25 cellular contexts compared by ENCODE assay signal in genomic region chr5:125348936-125349335, GRCh38.
DNase-seq lines count a peak whose midpoint lies in the region; ATAC-seq and TF ChIP-seq lines count a peak whose summit lies in the region.
"Had no signal": no experiment of that assay in that cellular context is flagged by ENCODE, and none has a peak within 500 bp of the region (broad histone marks: within the 10 kb centered on the region; RNA-seq: fewer than 3 reads in every experiment).

No MANE protein-coding gene starts in this region.

- H3K9me3 Mint-ChIP-seq in GM23338 = peaks cover 2% of the 10 kb centered on the region; the same call in 1 of the 3 replicates
- peaks cover 7% of the 10 kb centered on the region for H3K9me3 Mint-ChIP-seq in activated naive CD8-positive, alpha-beta T cell treated with anti-CD3 and anti-CD28 coated beads, Interleukin-2, amount 50 U/mL, for 24 hours

- 44% methylated on average over 3 of the region's 3 CpGs for WGBS in hepatocyte (ENCODE audit: low lambda C conversion rate, missing lambda C conversion rate)

- no peaks in the 10 kb centered on the region for H3K36me3 Mint-ChIP-seq in GM23338 (ENCODE audit: low read depth)
- no peaks in the 10 kb centered on the region for H3K36me3 Mint-ChIP-seq in activated naive CD8-positive, alpha-beta T cell treated with anti-CD3 and anti-CD28 coated beads, Interleukin-2, amount 50 U/mL, for 24 hours (ENCODE audit: low read depth)

- DNase-seq in GM23338 (ENCODE audit: low spot score) (no peak), astrocyte of the hippocampus (ENCODE audit: low read depth, low spot score) (peak; percentile 14), hepatocyte (ENCODE audit: low spot score) (no peak), osteoblast (ENCODE audit: insufficient read length, low spot score, missing footprints) (no peak), COLO668 (lab: John Stamatoyannopoulos, UW; ENCODE audit: unreplicated experiment) (no peak), GM13977 (ENCODE audit: low spot score) (no peak)
- no peak for DNase-seq in activated naive CD8-positive, alpha-beta T cell treated with anti-CD3 and anti-CD28 coated beads, Interleukin-2, amount 50 U/mL, for 24 hours
- DNase-seq: ACHN; activated CD4-positive, alpha-beta T cell treated with anti-CD3 and anti-CD28 coated beads, Interleukin-2, amount 50 U/mL, for 4 hours; activated CD8-positive, alpha-beta memory T cell treated with anti-CD3 and anti-CD28 coated beads, Interleukin-2, amount 50 U/mL, for 48 hours; activated effector memory CD4-positive, alpha-beta T cell treated with Interleukin-2 at 50 U/mL for 16 hours; cortex of kidney; foreskin keratinocyte; GF-D8; GOT3; NCI-H1105 treated with DMSO at 0.1 percent for 48 hours; NCI-H2081 treated with DMSO at 0.1 percent for 48 hours; NCI-H510A; stimulated activated CD4-positive, alpha-beta T cell treated with anti-CD3 and anti-CD28 coated beads, Interleukin-15, amount 100 ng/mL, for 24 hours; T-helper 17 cell had no signal

- H3K27ac Mint-ChIP-seq in GM23338 = peak overlapping the region; percentile 59
- H3K27ac Mint-ChIP-seq in activated naive CD8-positive, alpha-beta T cell treated with anti-CD3 and anti-CD28 coated beads, Interleukin-2, amount 50 U/mL, for 24 hours = no peak overlapping the region
- H3K27ac Mint-ChIP-seq: T-helper 17 cell had no signal

- 0 out of 2 replicates have a peak, but pooled peaks cover 3% of the 10 kb centered on the region for H3F3A ChIP-seq in GM23338 (replicated peaks; ENCODE audit: low read depth)

- H4K20me1 ChIP-seq in GM23338 (replicated peaks; ENCODE audit: insufficient read depth) (no peaks in the 10 kb centered on the region), hepatocyte (ENCODE audit: insufficient read depth, poor library complexity, severe bottlenecking) (no peaks in the 10 kb centered on the region), osteoblast (ENCODE audit: insufficient read depth, low read length) (no peaks in the 10 kb centered on the region)

- H3K27ac ChIP-seq in GM23338 (ENCODE audit: low read depth) (peak overlapping the region; percentile 23), hepatocyte (no peak overlapping the region), osteoblast (ENCODE audit: low read depth, low read length) (no peak overlapping the region)
- H3K27ac ChIP-seq: C4-2B, foreskin keratinocyte, right atrium auricular region, VCaP had no signal

- in situ Hi-C loops in GM13977 (cut with MboI; ENCODE audit: low pct_unique_long_range_greater_than_20kb, low sequenced_read_pairs, unreplicated experiment) = no loop called here

- ATAC-seq in GM23338 (peak; percentile 19), HG03571 (IDR thresholded peaks at IDR 0.05; ENCODE audit: unreplicated experiment) (no peak)
- ATAC-seq in activated naive CD8-positive, alpha-beta T cell treated with anti-CD3 and anti-CD28 coated beads, Interleukin-2, amount 50 U/mL, for 24 hours = no peak
- ATAC-seq: foreskin keratinocyte, T-helper 17 cell had no signal

- no peak for TF ChIP-seq CTCF in GM23338 (conservative IDR thresholded peaks at IDR 0.05; ENCODE audit: low read depth in 2 of 2)
- TF ChIP-seq CTCF in hepatocyte (IDR thresholded peaks at IDR 0.05; ENCODE audit: poor library complexity) = no peak
- no peak for TF ChIP-seq CTCF in osteoblast (IDR thresholded peaks at IDR 0.05; ENCODE audit: extremely low read depth, low read depth, low read length)
- no peak for TF ChIP-seq CTCF in GM13977 (IDR thresholded peaks at IDR 0.05; ENCODE audit: extremely low read depth, insufficient read depth, missing control alignments)

- H3K36me3 ChIP-seq in GM23338 (ENCODE audit: insufficient read depth) (no peaks in the 10 kb centered on the region), hepatocyte (replicated peaks; ENCODE audit: insufficient read depth, low read depth) (no peaks in the 10 kb centered on the region), osteoblast (ENCODE audit: insufficient read depth, low read length) (no peaks in the 10 kb centered on the region)
- H3K36me3 ChIP-seq: breast epithelium, right atrium auricular region had no signal

- peak overlapping the region; percentile 61 for H3K4me2 ChIP-seq in GM23338
- peak overlapping the region; percentile 47 for H3K4me2 ChIP-seq in hepatocyte
- peak overlapping the region; percentile 69 for H3K4me2 ChIP-seq in osteoblast (ENCODE audit: insufficient read depth, low read length)

- H3K27me3 Mint-ChIP-seq in GM23338 (ENCODE audit: insufficient read depth, low read depth, poor library complexity) = no peaks in the 10 kb centered on the region
- no peaks in the 10 kb centered on the region for H3K27me3 Mint-ChIP-seq in activated naive CD8-positive, alpha-beta T cell treated with anti-CD3 and anti-CD28 coated beads, Interleukin-2, amount 50 U/mL, for 24 hours
- H3K27me3 Mint-ChIP-seq: T-helper 17 cell had no signal

- H3K4me3 ChIP-seq in GM23338 = no peak overlapping the region; the same call in 1 of the 2 replicates
- H3K4me3 ChIP-seq in hepatocyte = no peak overlapping the region
- H3K4me3 ChIP-seq in osteoblast (ENCODE audit: insufficient read depth, low read length) = no peak overlapping the region
- H3K4me3 ChIP-seq: right atrium auricular region had no signal

- H3K4me1 ChIP-seq in GM23338 (ENCODE audit: insufficient read depth) (peaks cover 28% of the 10 kb centered on the region), hepatocyte (ENCODE audit: insufficient read depth) (peaks cover 6% of the 10 kb centered on the region), osteoblast (ENCODE audit: insufficient read depth, low read length) (peaks cover 8% of the 10 kb centered on the region)
- H3K4me1 ChIP-seq: breast epithelium, foreskin keratinocyte had no signal

- peak overlapping the region; percentile 35; the same call in 2 of the 3 replicates for H3K4me3 Mint-ChIP-seq in GM23338
- no peak overlapping the region for H3K4me3 Mint-ChIP-seq in activated naive CD8-positive, alpha-beta T cell treated with anti-CD3 and anti-CD28 coated beads, Interleukin-2, amount 50 U/mL, for 24 hours
- H3K4me3 Mint-ChIP-seq: T-helper 17 cell had no signal

- peaks cover 6% of the 10 kb centered on the region; the same call in 1 of the 2 replicates for H3K9me2 ChIP-seq in GM23338 (ENCODE audit: insufficient read depth)
- H3K9me2 ChIP-seq in hepatocyte (replicated peaks; ENCODE audit: insufficient read depth) = no peaks in the 10 kb centered on the region

- H3K79me2 ChIP-seq in GM23338 (replicated peaks; ENCODE audit: insufficient read depth) = no peaks in the 10 kb centered on the region
- H3K79me2 ChIP-seq in hepatocyte = no peaks in the 10 kb centered on the region
- no peaks in the 10 kb centered on the region for H3K79me2 ChIP-seq in osteoblast (ENCODE audit: insufficient read depth, low read length)

- H2AFZ ChIP-seq in GM23338 = peak overlapping the region; percentile 79; the same call in 1 of the 2 replicates
- no peak overlapping the region for H2AFZ ChIP-seq in hepatocyte
- no peak overlapping the region for H2AFZ ChIP-seq in osteoblast (ENCODE audit: low read length)

- H3K9me3 ChIP-seq in hepatocyte (ENCODE audit: low read depth) = no peaks in the 10 kb centered on the region
- H3K9me3 ChIP-seq in osteoblast (ENCODE audit: low read depth, low read length) = no peaks in the 10 kb centered on the region
- H3K9me3 ChIP-seq: right atrium auricular region had no signal

- H3K4me1 Mint-ChIP-seq in GM23338 = peaks cover 33% of the 10 kb centered on the region
- H3K4me1 Mint-ChIP-seq in activated naive CD8-positive, alpha-beta T cell treated with anti-CD3 and anti-CD28 coated beads, Interleukin-2, amount 50 U/mL, for 24 hours = no peaks in the 10 kb centered on the region
- H3K4me1 Mint-ChIP-seq: T-helper 17 cell had no signal

- H3K27me3 ChIP-seq in GM23338 (ENCODE audit: insufficient read depth) (no peaks in the 10 kb centered on the region), hepatocyte (no peaks in the 10 kb centered on the region), osteoblast (ENCODE audit: insufficient read depth, low read length) (no peaks in the 10 kb centered on the region)
- H3K27me3 ChIP-seq: breast epithelium, foreskin keratinocyte, right atrium auricular region had no signal

TF ChIP-seq in GM23338, 12 proteins besides CTCF, POLR2A, EP300 and RAD21 (continues in another document):
- TF ChIP-seq ZNF114 (CRISPR knock-in tag; IDR thresholded peaks at IDR 0.05) = no peak
- no peak for TF ChIP-seq REST (IDR thresholded peaks at IDR 0.05; ENCODE audit: unreplicated experiment)
